18 cellular contexts compared by ENCODE assay signal in the genomic region with DNA sequence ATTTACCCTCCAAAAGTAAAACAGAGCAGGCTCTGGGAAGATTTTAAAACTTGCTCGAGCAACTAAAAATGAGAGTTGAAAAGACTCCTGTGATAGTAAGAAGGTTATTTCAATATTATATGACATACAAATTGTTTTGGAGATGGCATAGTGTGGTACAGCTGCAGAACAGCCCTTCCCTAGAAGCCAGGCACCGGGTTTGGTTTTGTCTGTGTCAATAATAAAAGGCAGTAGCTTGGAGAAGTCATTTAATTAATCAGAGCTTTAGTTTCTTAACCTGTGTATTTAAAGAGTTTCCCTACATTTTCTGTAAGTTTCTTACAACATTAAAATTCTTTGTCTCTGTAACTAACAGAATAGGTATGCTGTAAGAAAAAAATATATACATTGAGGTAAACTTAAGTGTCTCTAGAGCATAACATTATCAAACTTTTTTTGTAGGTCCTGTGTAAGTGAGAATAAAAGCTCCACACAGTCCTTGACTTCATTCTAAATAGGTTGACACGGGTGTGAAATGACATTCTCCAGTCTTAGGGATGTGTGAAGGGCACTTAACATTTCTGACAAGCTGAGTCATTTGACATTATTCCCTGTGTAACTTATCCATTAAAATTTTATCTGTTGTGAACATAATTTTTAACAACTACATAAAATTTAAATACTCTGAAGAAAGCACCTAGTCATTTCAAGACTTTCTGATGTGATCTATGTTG.
"Had no signal": no experiment of that assay in that cellular context is flagged by ENCODE, and none has a peak within 500 bp of the region (broad histone marks: within the 10 kb centered on the region; RNA-seq: fewer than 3 reads in every experiment).

No MANE protein-coding gene starts in this region.

- H3K9me3 Mint-ChIP-seq: central memory CD8-positive, alpha-beta T cell had no signal

- H3K4me3 ChIP-seq: body of pancreas, coronary artery, hepatocyte, spleen, upper lobe of left lung had no signal

- H3K27ac Mint-ChIP-seq: activated CD8-positive, alpha-beta T cell treated with anti-CD3 and anti-CD28 coated beads for 36 hours; activated naive CD8-positive, alpha-beta T cell; activated T-cell treated with anti-CD3 and anti-CD28 coated beads, Interleukin-2, amount 50 U/mL, for 72 hours; progenitor cell of endocrine pancreas; stimulated activated naive CD8-positive, alpha-beta T cell treated with anti-CD3 and anti-CD28 coated beads, Interleukin-15, amount 100 ng/mL, for 72 hours had no signal

- H3K36me3 Mint-ChIP-seq: activated naive CD8-positive, alpha-beta T cell had no signal

- H3K27ac ChIP-seq: body of pancreas, coronary artery, hepatocyte, spleen, upper lobe of left lung, WERI-Rb-1 had no signal

- H3K9me3 ChIP-seq: body of pancreas, spleen, upper lobe of left lung had no signal

- H3K4me3 Mint-ChIP-seq: activated CD8-positive, alpha-beta T cell treated with anti-CD3 and anti-CD28 coated beads for 36 hours; activated naive CD8-positive, alpha-beta T cell; activated T-cell treated with anti-CD3 and anti-CD28 coated beads, Interleukin-2, amount 50 U/mL, for 72 hours; central memory CD8-positive, alpha-beta T cell; stimulated activated naive CD8-positive, alpha-beta T cell treated with anti-CD3 and anti-CD28 coated beads, Interleukin-15, amount 100 ng/mL, for 72 hours had no signal

- H3K27me3 ChIP-seq: body of pancreas, hepatocyte, spleen, upper lobe of left lung had no signal

- H3K36me3 ChIP-seq: spleen, upper lobe of left lung, WERI-Rb-1 had no signal

- H3K27me3 Mint-ChIP-seq: activated CD8-positive, alpha-beta T cell treated with anti-CD3 and anti-CD28 coated beads for 36 hours; activated naive CD8-positive, alpha-beta T cell; central memory CD8-positive, alpha-beta T cell; progenitor cell of endocrine pancreas; stimulated activated naive CD8-positive, alpha-beta T cell treated with anti-CD3 and anti-CD28 coated beads, Interleukin-15, amount 100 ng/mL, for 72 hours had no signal

- H3K4me1 ChIP-seq: body of pancreas, spleen, upper lobe of left lung had no signal

- DNase-seq: activated CD4-positive, alpha-beta T cell treated with anti-CD3 and anti-CD28 coated beads for 4 hours; activated CD8-positive, alpha-beta T cell treated with anti-CD3 and anti-CD28 coated beads for 36 hours; activated gamma-delta T cell treated with Interleukin-2 at 50 U/mL for 16 hours; activated T-cell treated with anti-CD3 and anti-CD28 coated beads, Interleukin-2, amount 50 U/mL, for 72 hours; amniotic stem cell; body of pancreas; islet precursor cell; midbrain; spleen; stimulated activated naive CD8-positive, alpha-beta T cell treated with anti-CD3 and anti-CD28 coated beads, Interleukin-15, amount 100 ng/mL, for 72 hours; T-helper 1 cell; upper lobe of left lung; WERI-Rb-1 had no signal

- H3K4me1 Mint-ChIP-seq: central memory CD8-positive, alpha-beta T cell; stimulated activated naive CD8-positive, alpha-beta T cell treated with anti-CD3 and anti-CD28 coated beads, Interleukin-15, amount 100 ng/mL, for 72 hours had no signal
